8 cellular contexts compared by ENCODE assay signal in genomic region chr9:22119537-22120167, GRCh38.
DNase-seq lines count a peak whose midpoint lies in the region; ATAC-seq and TF ChIP-seq lines count a peak whose summit lies in the region.

No MANE protein-coding gene starts in this region.

- intact Hi-C loops in prostate gland (cut with DNase I): loop anchor here (10.0 kb wide), 1 partner anchor 305 kb away; no protein-coding TSS in a partner anchor
- intact Hi-C loops in vagina (cut with DNase I): no loop called here

- no peaks in the 10 kb centered on the region for H3K9me3 ChIP-seq in prostate gland
- H3K9me3 ChIP-seq in vagina: no peaks in the 10 kb centered on the region

- H3K36me3 ChIP-seq in prostate gland (no peaks in the 10 kb centered on the region), vagina (no peaks in the 10 kb centered on the region)

- TF ChIP-seq POLR2A in prostate gland (IDR thresholded peaks at IDR 0.05): no peak
- TF ChIP-seq POLR2A in vagina (IDR thresholded peaks at IDR 0.05): no peak

- peak; percentile 63 for ATAC-seq in GM21447 (IDR thresholded peaks at IDR 0.05; ENCODE audit: unreplicated experiment)
- ATAC-seq in HG02610 (IDR thresholded peaks at IDR 0.05; ENCODE audit: unreplicated experiment): no peak
- ATAC-seq in GM18861 (IDR thresholded peaks at IDR 0.05; ENCODE audit: unreplicated experiment): no peak

- TF ChIP-seq CTCF in GM12864 (IDR thresholded peaks at IDR 0.05; ENCODE audit: low read depth, low read length, missing control alignments): peak; percentile 53
- peak in 3 of 4 experiments; percentile 18 to 41 (median 41) for TF ChIP-seq CTCF in prostate gland (IDR thresholded peaks at IDR 0.05)
- no peak for TF ChIP-seq CTCF in vagina (IDR thresholded peaks at IDR 0.05)

- peak overlapping the region; percentile 91 for H3K27ac ChIP-seq in epithelial cell of prostate
- H3K27ac ChIP-seq in prostate gland: no peak overlapping the region
- H3K27ac ChIP-seq in vagina: no peak overlapping the region

- H3K4me1 ChIP-seq in prostate gland (replicated peaks) (no peaks in the 10 kb centered on the region), vagina (peaks cover 15% of the 10 kb centered on the region)

- H3K4me3 ChIP-seq in GM12864 (ENCODE audit: low read depth, low read length) (no peak overlapping the region), prostate gland (no peak overlapping the region), vagina (no peak overlapping the region)

- H3K27me3 ChIP-seq in prostate gland (replicated peaks; ENCODE audit: insufficient read depth): no peaks in the 10 kb centered on the region
- no peaks in the 10 kb centered on the region for H3K27me3 ChIP-seq in vagina

- DNase-seq in GM12864 (ENCODE audit: low read depth) (no peak), NCI-H446 treated with DMSO at 0.1 percent for 48 hours (lab: John Stamatoyannopoulos, UW) (peak; percentile 35), epithelial cell of prostate (ENCODE audit: low read depth, low spot score) (no peak), prostate gland (ENCODE audit: low spot score) (no peak), vagina (ENCODE audit: extremely low spot score in 2 of 2) (no peak)

- WGBS in prostate gland: 49% methylated on average over 3 of the region's 3 CpGs

Comparison
In these comparisons a context has a peak if more than half of its experiments do, and no peak if none do; other contexts are left out.
1. CTCF ChIP-seq: peak in GM12864 (single experiment) and prostate gland (3 of 4); none in vagina (0 of 3).